10 cellular contexts compared by ENCODE assay signal in the genomic region with DNA sequence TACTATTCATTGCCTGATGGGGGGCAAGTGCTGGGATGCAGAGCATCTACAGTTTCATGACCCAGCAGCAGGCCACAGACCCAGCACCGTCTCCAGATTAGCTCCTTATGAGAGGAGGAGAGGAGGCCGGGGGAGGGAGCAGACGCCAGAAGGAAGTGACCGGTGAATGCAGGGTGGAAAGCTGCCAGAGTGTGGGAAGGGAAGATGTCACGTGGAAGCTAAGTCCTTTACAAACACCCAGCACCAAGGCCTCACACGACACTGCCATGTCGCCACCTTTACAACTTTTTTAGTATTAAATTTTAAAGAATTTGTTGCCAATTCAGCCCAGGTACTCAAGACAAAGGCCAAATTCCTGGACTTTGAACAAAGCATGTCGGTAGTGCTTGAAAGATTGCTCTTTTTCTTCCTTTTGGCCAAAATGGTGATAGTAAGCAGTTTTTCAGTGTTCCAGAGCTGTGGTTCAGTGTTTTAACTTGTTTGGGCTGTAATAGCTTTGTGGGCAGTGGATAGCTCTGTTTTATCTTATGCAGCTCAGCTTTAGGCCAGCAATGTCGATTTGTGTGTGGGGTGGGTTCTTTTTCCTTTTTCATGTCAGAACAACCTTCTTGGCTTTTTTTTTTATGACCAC. TPM values are rescaled to one million over a fixed set of nuclear protein-coding genes. Genes with fewer than 3 reads are reported as not detected.
DNase-seq lines count a peak whose midpoint lies in the region; ATAC-seq lines count a peak whose summit lies in the region.
"Had no signal": no experiment of that assay in that cellular context is flagged by ENCODE, and none has a peak within 500 bp of the region (broad histone marks: within the 10 kb centered on the region; RNA-seq: fewer than 3 reads in every experiment).

No MANE protein-coding gene starts in this region.

- H3K27me3 Mint-ChIP-seq in effector memory CD8-positive, alpha-beta T cell: no peaks in the 10 kb centered on the region
- H3K27me3 Mint-ChIP-seq: activated B cell treated with CpG ODN at 0.5 μM for 24 hours; naive thymus-derived CD8-positive, alpha-beta T cell had no signal

- no peak overlapping the region for H4K5ac ChIP-seq in mesendoderm (ENCODE audit: low read length)

- no peak overlapping the region for H3K27ac ChIP-seq in mesendoderm (ENCODE audit: low read depth, low read length)

- H3K4ac ChIP-seq in mesendoderm (ENCODE audit: low read depth, low read length): no peak overlapping the region

- H3K36me3 Mint-ChIP-seq in effector memory CD8-positive, alpha-beta T cell (ENCODE audit: insufficient read depth): peaks cover 8% of the 10 kb centered on the region

- H3K23ac ChIP-seq in mesendoderm (ENCODE audit: low read length): no peak overlapping the region

- H3K9ac ChIP-seq in mesendoderm (ENCODE audit: low read length): no peak overlapping the region

- no peak overlapping the region for H4K8ac ChIP-seq in mesendoderm (ENCODE audit: low read depth, low read length)

- H3K79me1 ChIP-seq in mesendoderm (ENCODE audit: low read length): no peaks in the 10 kb centered on the region

- H3K4me1 Mint-ChIP-seq in effector memory CD8-positive, alpha-beta T cell (ENCODE audit: low read depth in 2 of 2): peaks cover 40 to 69% of the 10 kb centered on the region in 2 donors

- no peak overlapping the region for H3K4me2 ChIP-seq in mesendoderm (ENCODE audit: low read length)

- no peaks in the 10 kb centered on the region for H3K9me3 Mint-ChIP-seq in effector memory CD8-positive, alpha-beta T cell
- H3K9me3 Mint-ChIP-seq: activated B cell treated with CpG ODN at 0.5 μM for 24 hours; naive thymus-derived CD8-positive, alpha-beta T cell had no signal

- no peak overlapping the region for H3K4me3 ChIP-seq in mesendoderm (ENCODE audit: low read length)

- no CpG with 5 or more reads among the region's 9 CpGs for WGBS in mesendoderm (ENCODE audit: extremely low coverage, insufficient coverage, low lambda C conversion rate)

- H2BK5ac ChIP-seq in mesendoderm (ENCODE audit: low read length): no peak overlapping the region

- no peak overlapping the region for H3K18ac ChIP-seq in mesendoderm (ENCODE audit: low read length)

- H3K4me1 ChIP-seq in mesendoderm (ENCODE audit: control insufficient read depth, low read depth, low read length): peaks cover 5% of the 10 kb centered on the region

- H3K4me3 Mint-ChIP-seq in effector memory CD8-positive, alpha-beta T cell: peak overlapping the region in 1 of 2 donors; percentile 31
- H3K4me3 Mint-ChIP-seq: activated B cell treated with CpG ODN at 0.5 μM for 24 hours; naive thymus-derived CD8-positive, alpha-beta T cell had no signal

- no peak for ATAC-seq in effector memory CD8-positive, alpha-beta T cell (replicated peaks)
- no peak for ATAC-seq in GM19324 (IDR thresholded peaks at IDR 0.05; ENCODE audit: low FRiP score, unreplicated experiment)
- ATAC-seq: naive thymus-derived CD8-positive, alpha-beta T cell had no signal

- H3K79me2 ChIP-seq in mesendoderm (ENCODE audit: control insufficient read depth, insufficient read depth, low read length): no peaks in the 10 kb centered on the region

- H3K36me3 ChIP-seq in mesendoderm (ENCODE audit: control insufficient read depth, insufficient read depth, low read length): no peaks in the 10 kb centered on the region

- H3K56ac ChIP-seq in mesendoderm (ENCODE audit: low read length): peak overlapping the region; percentile 26

- H2BK120ac ChIP-seq in mesendoderm (ENCODE audit: low read depth, low read length): no peak overlapping the region

- DNase-seq in DMS153 (lab: John Stamatoyannopoulos, UW) (peak; percentile 21), DMS153 treated with DMSO at 0.1 percent for 48 hours (lab: John Stamatoyannopoulos, UW; ENCODE audit: unreplicated experiment) (no peak), mesendoderm (peak; percentile 52), ureter (ENCODE audit: low spot score) (peak; percentile 91), NCI-H146 (lab: John Stamatoyannopoulos, UW) (no peak), NCI-H510A treated with DMSO at 0.1 percent for 48 hours (lab: John Stamatoyannopoulos, UW) (no peak)
- DNase-seq in effector memory CD8-positive, alpha-beta T cell: no peak
- DNase-seq: activated B cell treated with CpG ODN at 0.5 μM for 24 hours; naive thymus-derived CD8-positive, alpha-beta T cell had no signal

- H3K27me3 ChIP-seq in mesendoderm (ENCODE audit: insufficient read depth, low read length, poor library complexity): no peaks in the 10 kb centered on the region

- H3K27ac Mint-ChIP-seq in effector memory CD8-positive, alpha-beta T cell: peak overlapping the region; percentile 38 to 64
- H3K27ac Mint-ChIP-seq: activated B cell treated with CpG ODN at 0.5 μM for 24 hours had no signal

- H2BK15ac ChIP-seq in mesendoderm (replicated peaks; ENCODE audit: low read depth): no peak overlapping the region

- no peak overlapping the region for H2AK5ac ChIP-seq in mesendoderm (ENCODE audit: low read length)

RNA-seq across cellular contexts. Expression of gene ZBTB38, which starts 58.2 kb away (rescaled TPM):
- 20.8 TPM for polyA plus RNA-seq in mesendoderm (2013, experiment 1 of 2)
- 20.5 TPM for polyA plus RNA-seq in mesendoderm (2013, experiment 2 of 2)
- total RNA-seq in ureter: 121 TPM

Comparison
In these comparisons a context has a peak if more than half of its experiments do, and no peak if none do; other contexts are left out.
1. DNase-seq: peak in DMS153 (single experiment), mesendoderm (single experiment) and ureter (single experiment); none in DMS153 treated with DMSO at 0.1 percent for 48 hours (single experiment), effector memory CD8-positive, alpha-beta T cell (0 of 3), NCI-H146 (single experiment) and NCI-H510A treated with DMSO at 0.1 percent for 48 hours (single experiment).